ENCODE assay signal across 1 cellular context in the genomic region with DNA sequence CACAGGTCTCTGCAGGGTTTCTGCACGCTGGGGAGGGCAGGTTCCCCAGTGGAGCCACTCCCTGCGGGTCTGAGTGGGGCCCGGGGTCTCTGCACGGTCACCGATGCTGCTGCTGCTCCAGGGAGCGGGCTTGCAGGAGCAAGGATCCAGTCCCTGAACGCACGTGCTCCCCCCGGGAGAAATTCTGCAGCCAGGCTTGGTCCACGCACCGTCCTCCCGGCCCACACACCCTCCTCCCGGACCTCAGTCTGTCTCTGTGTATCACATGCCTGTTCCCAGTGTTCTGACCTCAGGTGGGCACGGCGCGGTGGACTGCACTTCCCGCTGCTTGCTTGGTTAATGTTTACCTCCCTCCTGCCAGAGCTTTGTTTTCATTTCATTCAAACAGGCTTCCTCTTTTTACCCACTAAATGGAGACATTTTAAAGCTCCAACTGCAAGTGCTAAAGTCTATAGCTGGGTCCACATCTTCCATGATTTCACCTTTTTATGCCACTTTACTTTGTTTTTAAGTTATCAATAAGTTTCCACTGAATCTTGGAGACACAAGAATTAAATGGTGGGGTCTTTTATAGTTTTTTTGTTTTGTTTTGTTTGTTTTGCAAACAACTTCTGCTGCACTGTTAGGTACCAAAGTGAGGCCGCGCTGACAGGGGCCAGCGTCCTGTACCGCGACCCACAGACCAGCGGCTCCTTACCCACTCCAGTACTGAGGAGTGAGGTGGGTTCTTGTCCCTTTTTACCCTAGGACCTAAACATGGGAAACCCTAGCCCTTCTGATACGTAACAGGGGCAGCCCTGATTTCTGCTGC.
TF ChIP-seq lines count a peak whose summit lies in the region.

No MANE protein-coding gene starts in this region.

TF ChIP-seq in HepG2, 621 proteins besides CTCF, POLR2A, EP300 and RAD21 (continued from another document and continues in another):
- TF ChIP-seq, protein P1, sequence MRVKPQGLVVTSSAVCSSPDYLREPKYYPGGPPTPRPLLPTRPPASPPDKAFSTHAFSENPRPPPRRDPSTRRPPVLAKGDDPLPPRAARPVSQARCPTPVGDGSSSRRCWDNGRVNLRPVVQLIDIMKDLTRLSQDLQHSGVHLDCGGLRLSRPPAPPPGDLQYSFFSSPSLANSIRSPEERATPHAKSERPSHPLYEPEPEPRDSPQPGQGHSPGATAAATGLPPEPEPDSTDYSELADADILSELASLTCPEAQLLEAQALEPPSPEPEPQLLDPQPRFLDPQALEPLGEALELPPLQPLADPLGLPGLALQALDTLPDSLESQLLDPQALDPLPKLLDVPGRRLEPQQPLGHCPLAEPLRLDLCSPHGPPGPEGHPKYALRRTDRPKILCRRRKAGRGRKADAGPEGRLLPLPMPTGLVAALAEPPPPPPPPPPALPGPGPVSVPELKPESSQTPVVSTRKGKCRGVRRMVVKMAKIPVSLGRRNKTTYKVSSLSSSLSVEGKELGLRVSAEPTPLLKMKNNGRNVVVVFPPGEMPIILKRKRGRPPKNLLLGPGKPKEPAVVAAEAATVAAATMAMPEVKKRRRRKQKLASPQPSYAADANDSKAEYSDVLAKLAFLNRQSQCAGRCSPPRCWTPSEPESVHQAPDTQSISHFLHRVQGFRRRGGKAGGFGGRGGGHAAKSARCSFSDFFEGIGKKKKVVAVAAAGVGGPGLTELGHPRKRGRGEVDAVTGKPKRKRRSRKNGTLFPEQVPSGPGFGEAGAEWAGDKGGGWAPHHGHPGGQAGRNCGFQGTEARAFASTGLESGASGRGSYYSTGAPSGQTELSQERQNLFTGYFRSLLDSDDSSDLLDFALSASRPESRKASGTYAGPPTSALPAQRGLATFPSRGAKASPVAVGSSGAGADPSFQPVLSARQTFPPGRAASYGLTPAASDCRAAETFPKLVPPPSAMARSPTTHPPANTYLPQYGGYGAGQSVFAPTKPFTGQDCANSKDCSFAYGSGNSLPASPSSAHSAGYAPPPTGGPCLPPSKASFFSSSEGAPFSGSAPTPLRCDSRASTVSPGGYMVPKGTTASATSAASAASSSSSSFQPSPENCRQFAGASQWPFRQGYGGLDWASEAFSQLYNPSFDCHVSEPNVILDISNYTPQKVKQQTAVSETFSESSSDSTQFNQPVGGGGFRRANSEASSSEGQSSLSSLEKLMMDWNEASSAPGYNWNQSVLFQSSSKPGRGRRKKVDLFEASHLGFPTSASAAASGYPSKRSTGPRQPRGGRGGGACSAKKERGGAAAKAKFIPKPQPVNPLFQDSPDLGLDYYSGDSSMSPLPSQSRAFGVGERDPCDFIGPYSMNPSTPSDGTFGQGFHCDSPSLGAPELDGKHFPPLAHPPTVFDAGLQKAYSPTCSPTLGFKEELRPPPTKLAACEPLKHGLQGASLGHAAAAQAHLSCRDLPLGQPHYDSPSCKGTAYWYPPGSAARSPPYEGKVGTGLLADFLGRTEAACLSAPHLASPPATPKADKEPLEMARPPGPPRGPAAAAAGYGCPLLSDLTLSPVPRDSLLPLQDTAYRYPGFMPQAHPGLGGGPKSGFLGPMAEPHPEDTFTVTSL (CRISPR knock-in tag; IDR thresholded peaks at IDR 0.05; ENCODE audit: borderline replicate concordance) = no peak
- TF ChIP-seq, protein P2, sequence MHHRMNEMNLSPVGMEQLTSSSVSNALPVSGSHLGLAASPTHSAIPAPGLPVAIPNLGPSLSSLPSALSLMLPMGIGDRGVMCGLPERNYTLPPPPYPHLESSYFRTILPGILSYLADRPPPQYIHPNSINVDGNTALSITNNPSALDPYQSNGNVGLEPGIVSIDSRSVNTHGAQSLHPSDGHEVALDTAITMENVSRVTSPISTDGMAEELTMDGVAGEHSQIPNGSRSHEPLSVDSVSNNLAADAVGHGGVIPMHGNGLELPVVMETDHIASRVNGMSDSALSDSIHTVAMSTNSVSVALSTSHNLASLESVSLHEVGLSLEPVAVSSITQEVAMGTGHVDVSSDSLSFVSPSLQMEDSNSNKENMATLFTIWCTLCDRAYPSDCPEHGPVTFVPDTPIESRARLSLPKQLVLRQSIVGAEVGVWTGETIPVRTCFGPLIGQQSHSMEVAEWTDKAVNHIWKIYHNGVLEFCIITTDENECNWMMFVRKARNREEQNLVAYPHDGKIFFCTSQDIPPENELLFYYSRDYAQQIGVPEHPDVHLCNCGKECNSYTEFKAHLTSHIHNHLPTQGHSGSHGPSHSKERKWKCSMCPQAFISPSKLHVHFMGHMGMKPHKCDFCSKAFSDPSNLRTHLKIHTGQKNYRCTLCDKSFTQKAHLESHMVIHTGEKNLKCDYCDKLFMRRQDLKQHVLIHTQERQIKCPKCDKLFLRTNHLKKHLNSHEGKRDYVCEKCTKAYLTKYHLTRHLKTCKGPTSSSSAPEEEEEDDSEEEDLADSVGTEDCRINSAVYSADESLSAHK (CRISPR knock-in tag; IDR thresholded peaks at IDR 0.05; ENCODE audit: borderline replicate concordance) = no peak
- TF ChIP-seq ZNF251 (CRISPR knock-in tag; IDR thresholded peaks at IDR 0.05) = no peak
- TF ChIP-seq, protein P3, sequence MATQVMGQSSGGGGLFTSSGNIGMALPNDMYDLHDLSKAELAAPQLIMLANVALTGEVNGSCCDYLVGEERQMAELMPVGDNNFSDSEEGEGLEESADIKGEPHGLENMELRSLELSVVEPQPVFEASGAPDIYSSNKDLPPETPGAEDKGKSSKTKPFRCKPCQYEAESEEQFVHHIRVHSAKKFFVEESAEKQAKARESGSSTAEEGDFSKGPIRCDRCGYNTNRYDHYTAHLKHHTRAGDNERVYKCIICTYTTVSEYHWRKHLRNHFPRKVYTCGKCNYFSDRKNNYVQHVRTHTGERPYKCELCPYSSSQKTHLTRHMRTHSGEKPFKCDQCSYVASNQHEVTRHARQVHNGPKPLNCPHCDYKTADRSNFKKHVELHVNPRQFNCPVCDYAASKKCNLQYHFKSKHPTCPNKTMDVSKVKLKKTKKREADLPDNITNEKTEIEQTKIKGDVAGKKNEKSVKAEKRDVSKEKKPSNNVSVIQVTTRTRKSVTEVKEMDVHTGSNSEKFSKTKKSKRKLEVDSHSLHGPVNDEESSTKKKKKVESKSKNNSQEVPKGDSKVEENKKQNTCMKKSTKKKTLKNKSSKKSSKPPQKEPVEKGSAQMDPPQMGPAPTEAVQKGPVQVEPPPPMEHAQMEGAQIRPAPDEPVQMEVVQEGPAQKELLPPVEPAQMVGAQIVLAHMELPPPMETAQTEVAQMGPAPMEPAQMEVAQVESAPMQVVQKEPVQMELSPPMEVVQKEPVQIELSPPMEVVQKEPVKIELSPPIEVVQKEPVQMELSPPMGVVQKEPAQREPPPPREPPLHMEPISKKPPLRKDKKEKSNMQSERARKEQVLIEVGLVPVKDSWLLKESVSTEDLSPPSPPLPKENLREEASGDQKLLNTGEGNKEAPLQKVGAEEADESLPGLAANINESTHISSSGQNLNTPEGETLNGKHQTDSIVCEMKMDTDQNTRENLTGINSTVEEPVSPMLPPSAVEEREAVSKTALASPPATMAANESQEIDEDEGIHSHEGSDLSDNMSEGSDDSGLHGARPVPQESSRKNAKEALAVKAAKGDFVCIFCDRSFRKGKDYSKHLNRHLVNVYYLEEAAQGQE (IDR thresholded peaks at IDR 0.05; ENCODE audit: borderline replicate concordance in 1 of 2, low read depth in 1 of 2, low read length in 2 of 2) = 0 out of 4 replicates have a peak, but pooled peaks of 1 of the 2 experiments have one; percentile 12
- TF ChIP-seq, protein P4, sequence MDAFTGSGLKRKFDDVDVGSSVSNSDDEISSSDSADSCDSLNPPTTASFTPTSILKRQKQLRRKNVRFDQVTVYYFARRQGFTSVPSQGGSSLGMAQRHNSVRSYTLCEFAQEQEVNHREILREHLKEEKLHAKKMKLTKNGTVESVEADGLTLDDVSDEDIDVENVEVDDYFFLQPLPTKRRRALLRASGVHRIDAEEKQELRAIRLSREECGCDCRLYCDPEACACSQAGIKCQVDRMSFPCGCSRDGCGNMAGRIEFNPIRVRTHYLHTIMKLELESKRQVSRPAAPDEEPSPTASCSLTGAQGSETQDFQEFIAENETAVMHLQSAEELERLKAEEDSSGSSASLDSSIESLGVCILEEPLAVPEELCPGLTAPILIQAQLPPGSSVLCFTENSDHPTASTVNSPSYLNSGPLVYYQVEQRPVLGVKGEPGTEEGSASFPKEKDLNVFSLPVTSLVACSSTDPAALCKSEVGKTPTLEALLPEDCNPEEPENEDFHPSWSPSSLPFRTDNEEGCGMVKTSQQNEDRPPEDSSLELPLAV (CRISPR knock-in tag; conservative IDR thresholded peaks at IDR 0.05; ENCODE audit: low read depth) = no peak
- no peak for TF ChIP-seq ZNF326 (CRISPR knock-in tag; IDR thresholded peaks at IDR 0.05; ENCODE audit: borderline replicate concordance)
- no peak for TF ChIP-seq ZNF777 (CRISPR knock-in tag; IDR thresholded peaks at IDR 0.05)
- TF ChIP-seq ZNF652 (CRISPR knock-in tag; IDR thresholded peaks at IDR 0.05; ENCODE audit: borderline replicate concordance, low read depth) = no peak
- no peak for TF ChIP-seq FOXM1 (CRISPR knock-in tag; IDR thresholded peaks at IDR 0.05)
- peak; percentile 74; the same call in 1 of the 2 replicates for TF ChIP-seq ZSCAN21 (CRISPR knock-in tag; IDR thresholded peaks at IDR 0.05; ENCODE audit: borderline replicate concordance)
- peak; percentile 50; the same call in 1 of the 2 replicates for TF ChIP-seq ZNF292 (CRISPR knock-in tag; IDR thresholded peaks at IDR 0.05; ENCODE audit: borderline replicate concordance, low read depth)
- TF ChIP-seq RCOR2 (CRISPR knock-in tag; IDR thresholded peaks at IDR 0.05) = no peak; the same call in 1 of the 2 replicates
- no peak for TF ChIP-seq HMG20B (CRISPR knock-in tag; conservative IDR thresholded peaks at IDR 0.05)
- TF ChIP-seq SRSF1 (optimal IDR thresholded peaks at IDR 0.05; ENCODE audit: low read depth, low read length) = no peak
- TF ChIP-seq ZNF33A (CRISPR knock-in tag; IDR thresholded peaks at IDR 0.05; ENCODE audit: borderline replicate concordance) = no peak
- TF ChIP-seq FOXK1 (CRISPR knock-in tag; IDR thresholded peaks at IDR 0.05; ENCODE audit: borderline replicate concordance, low read depth) = peak; percentile 65
- no peak for TF ChIP-seq ERF (CRISPR knock-in tag; IDR thresholded peaks at IDR 0.05)
- TF ChIP-seq AGO2 (optimal IDR thresholded peaks at IDR 0.05; ENCODE audit: low read depth, low read length) = no peak
- no peak for TF ChIP-seq ZNF282 (IDR thresholded peaks at IDR 0.05; ENCODE audit: partially characterized antibody)
- TF ChIP-seq REPIN1 (CRISPR knock-in tag; IDR thresholded peaks at IDR 0.05; ENCODE audit: borderline replicate concordance, low read depth) = no peak; the same call in 1 of the 2 replicates
- no peak for TF ChIP-seq ZNF770 (CRISPR knock-in tag; IDR thresholded peaks at IDR 0.05)
- TF ChIP-seq ELK4 (CRISPR knock-in tag; IDR thresholded peaks at IDR 0.05; ENCODE audit: borderline replicate concordance) = no peak
- TF ChIP-seq NRL (CRISPR knock-in tag; IDR thresholded peaks at IDR 0.05; ENCODE audit: borderline replicate concordance) = no peak
- TF ChIP-seq, protein P5, sequence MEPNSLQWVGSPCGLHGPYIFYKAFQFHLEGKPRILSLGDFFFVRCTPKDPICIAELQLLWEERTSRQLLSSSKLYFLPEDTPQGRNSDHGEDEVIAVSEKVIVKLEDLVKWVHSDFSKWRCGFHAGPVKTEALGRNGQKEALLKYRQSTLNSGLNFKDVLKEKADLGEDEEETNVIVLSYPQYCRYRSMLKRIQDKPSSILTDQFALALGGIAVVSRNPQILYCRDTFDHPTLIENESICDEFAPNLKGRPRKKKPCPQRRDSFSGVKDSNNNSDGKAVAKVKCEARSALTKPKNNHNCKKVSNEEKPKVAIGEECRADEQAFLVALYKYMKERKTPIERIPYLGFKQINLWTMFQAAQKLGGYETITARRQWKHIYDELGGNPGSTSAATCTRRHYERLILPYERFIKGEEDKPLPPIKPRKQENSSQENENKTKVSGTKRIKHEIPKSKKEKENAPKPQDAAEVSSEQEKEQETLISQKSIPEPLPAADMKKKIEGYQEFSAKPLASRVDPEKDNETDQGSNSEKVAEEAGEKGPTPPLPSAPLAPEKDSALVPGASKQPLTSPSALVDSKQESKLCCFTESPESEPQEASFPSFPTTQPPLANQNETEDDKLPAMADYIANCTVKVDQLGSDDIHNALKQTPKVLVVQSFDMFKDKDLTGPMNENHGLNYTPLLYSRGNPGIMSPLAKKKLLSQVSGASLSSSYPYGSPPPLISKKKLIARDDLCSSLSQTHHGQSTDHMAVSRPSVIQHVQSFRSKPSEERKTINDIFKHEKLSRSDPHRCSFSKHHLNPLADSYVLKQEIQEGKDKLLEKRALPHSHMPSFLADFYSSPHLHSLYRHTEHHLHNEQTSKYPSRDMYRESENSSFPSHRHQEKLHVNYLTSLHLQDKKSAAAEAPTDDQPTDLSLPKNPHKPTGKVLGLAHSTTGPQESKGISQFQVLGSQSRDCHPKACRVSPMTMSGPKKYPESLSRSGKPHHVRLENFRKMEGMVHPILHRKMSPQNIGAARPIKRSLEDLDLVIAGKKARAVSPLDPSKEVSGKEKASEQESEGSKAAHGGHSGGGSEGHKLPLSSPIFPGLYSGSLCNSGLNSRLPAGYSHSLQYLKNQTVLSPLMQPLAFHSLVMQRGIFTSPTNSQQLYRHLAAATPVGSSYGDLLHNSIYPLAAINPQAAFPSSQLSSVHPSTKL (CRISPR knock-in tag; IDR thresholded peaks at IDR 0.05) = peak; percentile 61
- TF ChIP-seq NCOA2 (CRISPR knock-in tag; IDR thresholded peaks at IDR 0.05) = no peak
- no peak for TF ChIP-seq ZNF333 (CRISPR knock-in tag; IDR thresholded peaks at IDR 0.05; ENCODE audit: borderline replicate concordance)
